11 cellular contexts compared by ENCODE assay signal in the genomic region with DNA sequence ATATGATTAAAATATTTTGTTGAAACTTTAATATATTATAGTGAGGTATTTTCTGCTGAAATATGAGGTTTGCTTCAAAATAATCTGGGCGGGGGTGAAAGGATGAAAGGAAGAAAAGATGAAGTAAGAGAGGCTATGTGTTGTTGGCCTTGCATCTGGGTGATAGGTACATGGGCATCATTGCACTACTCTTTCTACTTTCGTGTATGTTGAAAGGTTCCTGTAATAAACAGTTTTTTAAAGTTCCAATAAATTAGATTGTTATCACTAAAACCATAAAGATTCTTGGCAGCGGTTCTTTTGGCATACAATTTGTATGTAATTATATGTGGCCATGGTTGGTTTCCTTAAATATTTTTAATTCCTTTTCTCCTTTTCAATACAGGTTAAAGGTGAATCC. TPM values are rescaled to one million over a fixed set of nuclear protein-coding genes. Genes with fewer than 3 reads are reported as not detected.
"Had no signal": no experiment of that assay in that cellular context is flagged by ENCODE, and none has a peak within 500 bp of the region (broad histone marks: within the 10 kb centered on the region; RNA-seq: fewer than 3 reads in every experiment).

No MANE protein-coding gene starts in this region.

- H3K9me3 Mint-ChIP-seq: HFFc6 had no signal

- H3K9ac ChIP-seq: GM23248 had no signal

- H3K27ac Mint-ChIP-seq: HFFc6 had no signal

- H3K4me3 ChIP-seq: GM23248, HAP-1, K562 had no signal

- H3K27ac ChIP-seq: GM23248, HL-60 had no signal

- H3K4me3 Mint-ChIP-seq: HFFc6 had no signal

- H3K9me3 ChIP-seq: HAP-1 had no signal

- H3K36me3 ChIP-seq: HAP-1 had no signal

- H2AFZ ChIP-seq: GM23248 had no signal

- ATAC-seq: HCT116, K562 had no signal

- H3K4me1 ChIP-seq: HAP-1 had no signal

- DNase-seq: GM23248, GOT3, H7, HFFc6, IMR-90 had no signal

RNA-seq across cellular contexts. Expression of a gene that starts 10.3 kb away (rescaled TPM):
- total RNA-seq: H4, HT1080 had no signal
- polyA plus RNA-seq: GM23248 had no signal
